In the genomic region with DNA sequence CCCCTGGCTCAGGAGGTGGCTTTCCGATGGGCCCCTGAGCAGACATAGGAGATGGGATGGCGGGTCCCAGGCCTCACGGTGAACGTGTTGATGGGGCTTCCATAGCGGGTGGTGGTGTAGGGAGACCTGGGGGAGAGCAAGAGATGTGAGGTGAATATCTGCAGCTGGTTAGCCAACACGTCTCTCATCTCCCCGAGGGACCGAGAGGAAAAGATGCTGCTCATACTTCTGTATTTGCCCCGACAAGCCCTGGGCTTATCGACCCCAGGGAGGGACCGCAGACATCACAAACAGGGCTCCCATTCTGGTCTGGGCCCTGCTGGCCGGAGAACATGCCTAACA, we compare ENCODE assay signal across 1 cellular context.
TF ChIP-seq lines count a peak whose summit lies in the region.

No MANE protein-coding gene starts in this region.

TF ChIP-seq in HepG2, 621 proteins besides CTCF, POLR2A, EP300 and RAD21:
- 0 out of 2 replicates have a peak, but pooled peaks have one; percentile 53 for TF ChIP-seq ZNF724P (CRISPR knock-in tag; IDR thresholded peaks at IDR 0.05; ENCODE audit: borderline replicate concordance)
- TF ChIP-seq ZNF552 (CRISPR knock-in tag; IDR thresholded peaks at IDR 0.05; ENCODE audit: borderline replicate concordance) = no peak
- 0 out of 2 replicates have a peak, but pooled peaks have one; percentile 33 for TF ChIP-seq ZNF296 (CRISPR knock-in tag; conservative IDR thresholded peaks at IDR 0.05)
- TF ChIP-seq, protein P1, sequence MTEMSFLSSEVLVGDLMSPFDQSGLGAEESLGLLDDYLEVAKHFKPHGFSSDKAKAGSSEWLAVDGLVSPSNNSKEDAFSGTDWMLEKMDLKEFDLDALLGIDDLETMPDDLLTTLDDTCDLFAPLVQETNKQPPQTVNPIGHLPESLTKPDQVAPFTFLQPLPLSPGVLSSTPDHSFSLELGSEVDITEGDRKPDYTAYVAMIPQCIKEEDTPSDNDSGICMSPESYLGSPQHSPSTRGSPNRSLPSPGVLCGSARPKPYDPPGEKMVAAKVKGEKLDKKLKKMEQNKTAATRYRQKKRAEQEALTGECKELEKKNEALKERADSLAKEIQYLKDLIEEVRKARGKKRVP (CRISPR knock-in tag; IDR thresholded peaks at IDR 0.05) = no peak
- TF ChIP-seq REL (CRISPR knock-in tag; conservative IDR thresholded peaks at IDR 0.05) = no peak
- peak; percentile 72 for TF ChIP-seq ZBTB38 (CRISPR knock-in tag; IDR thresholded peaks at IDR 0.05)
- TF ChIP-seq, protein P2, sequence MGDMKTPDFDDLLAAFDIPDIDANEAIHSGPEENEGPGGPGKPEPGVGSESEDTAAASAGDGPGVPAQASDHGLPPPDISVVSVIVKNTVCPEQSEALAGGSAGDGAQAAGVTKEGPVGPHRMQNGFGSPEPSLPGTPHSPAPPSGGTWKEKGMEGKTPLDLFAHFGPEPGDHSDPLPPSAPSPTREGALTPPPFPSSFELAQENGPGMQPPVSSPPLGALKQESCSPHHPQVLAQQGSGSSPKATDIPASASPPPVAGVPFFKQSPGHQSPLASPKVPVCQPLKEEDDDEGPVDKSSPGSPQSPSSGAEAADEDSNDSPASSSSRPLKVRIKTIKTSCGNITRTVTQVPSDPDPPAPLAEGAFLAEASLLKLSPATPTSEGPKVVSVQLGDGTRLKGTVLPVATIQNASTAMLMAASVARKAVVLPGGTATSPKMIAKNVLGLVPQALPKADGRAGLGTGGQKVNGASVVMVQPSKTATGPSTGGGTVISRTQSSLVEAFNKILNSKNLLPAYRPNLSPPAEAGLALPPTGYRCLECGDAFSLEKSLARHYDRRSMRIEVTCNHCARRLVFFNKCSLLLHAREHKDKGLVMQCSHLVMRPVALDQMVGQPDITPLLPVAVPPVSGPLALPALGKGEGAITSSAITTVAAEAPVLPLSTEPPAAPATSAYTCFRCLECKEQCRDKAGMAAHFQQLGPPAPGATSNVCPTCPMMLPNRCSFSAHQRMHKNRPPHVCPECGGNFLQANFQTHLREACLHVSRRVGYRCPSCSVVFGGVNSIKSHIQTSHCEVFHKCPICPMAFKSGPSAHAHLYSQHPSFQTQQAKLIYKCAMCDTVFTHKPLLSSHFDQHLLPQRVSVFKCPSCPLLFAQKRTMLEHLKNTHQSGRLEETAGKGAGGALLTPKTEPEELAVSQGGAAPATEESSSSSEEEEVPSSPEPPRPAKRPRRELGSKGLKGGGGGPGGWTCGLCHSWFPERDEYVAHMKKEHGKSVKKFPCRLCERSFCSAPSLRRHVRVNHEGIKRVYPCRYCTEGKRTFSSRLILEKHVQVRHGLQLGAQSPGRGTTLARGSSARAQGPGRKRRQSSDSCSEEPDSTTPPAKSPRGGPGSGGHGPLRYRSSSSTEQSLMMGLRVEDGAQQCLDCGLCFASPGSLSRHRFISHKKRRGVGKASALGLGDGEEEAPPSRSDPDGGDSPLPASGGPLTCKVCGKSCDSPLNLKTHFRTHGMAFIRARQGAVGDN (CRISPR knock-in tag; IDR thresholded peaks at IDR 0.05) = peak; percentile 8; the same call in 1 of the 2 replicates
- peak; percentile 6 for TF ChIP-seq TEAD3 (CRISPR knock-in tag; optimal IDR thresholded peaks at IDR 0.05; ENCODE audit: borderline replicate concordance)
- 0 out of 2 replicates have a peak, but pooled peaks have one; percentile 39 for TF ChIP-seq ZNF225 (CRISPR knock-in tag; IDR thresholded peaks at IDR 0.05)
- TF ChIP-seq, protein P3, sequence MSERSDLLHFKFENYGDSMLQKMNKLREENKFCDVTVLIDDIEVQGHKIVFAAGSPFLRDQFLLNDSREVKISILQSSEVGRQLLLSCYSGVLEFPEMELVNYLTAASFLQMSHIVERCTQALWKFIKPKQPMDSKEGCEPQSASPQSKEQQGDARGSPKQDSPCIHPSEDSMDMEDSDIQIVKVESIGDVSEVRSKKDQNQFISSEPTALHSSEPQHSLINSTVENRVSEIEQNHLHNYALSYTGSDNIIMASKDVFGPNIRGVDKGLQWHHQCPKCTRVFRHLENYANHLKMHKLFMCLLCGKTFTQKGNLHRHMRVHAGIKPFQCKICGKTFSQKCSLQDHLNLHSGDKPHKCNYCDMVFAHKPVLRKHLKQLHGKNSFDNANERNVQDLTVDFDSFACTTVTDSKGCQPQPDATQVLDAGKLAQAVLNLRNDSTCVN (CRISPR knock-in tag; IDR thresholded peaks at IDR 0.05; ENCODE audit: borderline replicate concordance) = peak; percentile 20; the same call in 1 of the 2 replicates
- TF ChIP-seq, protein P4, sequence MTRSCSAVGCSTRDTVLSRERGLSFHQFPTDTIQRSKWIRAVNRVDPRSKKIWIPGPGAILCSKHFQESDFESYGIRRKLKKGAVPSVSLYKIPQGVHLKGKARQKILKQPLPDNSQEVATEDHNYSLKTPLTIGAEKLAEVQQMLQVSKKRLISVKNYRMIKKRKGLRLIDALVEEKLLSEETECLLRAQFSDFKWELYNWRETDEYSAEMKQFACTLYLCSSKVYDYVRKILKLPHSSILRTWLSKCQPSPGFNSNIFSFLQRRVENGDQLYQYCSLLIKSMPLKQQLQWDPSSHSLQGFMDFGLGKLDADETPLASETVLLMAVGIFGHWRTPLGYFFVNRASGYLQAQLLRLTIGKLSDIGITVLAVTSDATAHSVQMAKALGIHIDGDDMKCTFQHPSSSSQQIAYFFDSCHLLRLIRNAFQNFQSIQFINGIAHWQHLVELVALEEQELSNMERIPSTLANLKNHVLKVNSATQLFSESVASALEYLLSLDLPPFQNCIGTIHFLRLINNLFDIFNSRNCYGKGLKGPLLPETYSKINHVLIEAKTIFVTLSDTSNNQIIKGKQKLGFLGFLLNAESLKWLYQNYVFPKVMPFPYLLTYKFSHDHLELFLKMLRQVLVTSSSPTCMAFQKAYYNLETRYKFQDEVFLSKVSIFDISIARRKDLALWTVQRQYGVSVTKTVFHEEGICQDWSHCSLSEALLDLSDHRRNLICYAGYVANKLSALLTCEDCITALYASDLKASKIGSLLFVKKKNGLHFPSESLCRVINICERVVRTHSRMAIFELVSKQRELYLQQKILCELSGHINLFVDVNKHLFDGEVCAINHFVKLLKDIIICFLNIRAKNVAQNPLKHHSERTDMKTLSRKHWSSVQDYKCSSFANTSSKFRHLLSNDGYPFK (CRISPR knock-in tag; IDR thresholded peaks at IDR 0.05; ENCODE audit: borderline replicate concordance) = no peak
- TF ChIP-seq BORCS8-MEF2B (CRISPR knock-in tag; IDR thresholded peaks at IDR 0.05) = 0 out of 2 replicates have a peak, but pooled peaks have one; percentile 50
